Comparison of ENCODE assay signal across 18 cellular contexts in the genomic region with DNA sequence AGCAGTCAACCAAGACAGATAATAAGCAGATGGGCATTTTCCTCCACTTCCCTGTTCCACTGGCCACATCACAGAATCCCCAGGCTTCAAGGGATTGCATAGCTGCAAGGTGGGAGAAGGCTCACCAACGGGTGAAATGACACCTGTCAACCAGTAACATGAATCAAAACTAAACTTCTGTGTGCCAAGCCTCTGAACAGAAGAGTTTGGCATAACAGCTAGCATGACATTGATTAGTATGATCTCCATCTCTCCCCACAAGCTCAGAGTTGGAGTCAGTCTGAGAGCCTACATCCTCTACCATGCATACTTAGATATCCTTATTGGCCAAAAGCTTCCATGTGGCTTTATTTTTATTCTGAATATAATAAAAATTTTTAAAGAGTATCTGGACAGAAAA.
DNase-seq lines count a peak whose midpoint lies in the region; ATAC-seq and TF ChIP-seq lines count a peak whose summit lies in the region.
"Had no signal": no experiment of that assay in that cellular context is flagged by ENCODE, and none has a peak within 500 bp of the region (broad histone marks: within the 10 kb centered on the region; RNA-seq: fewer than 3 reads in every experiment).

No MANE protein-coding gene starts in this region.

- peaks cover 3% of the 10 kb centered on the region for H3K4me1 Mint-ChIP-seq in activated T-helper 17 cell treated with anti-CD3 and anti-CD28 coated beads, Interleukin-2, amount 50 U/mL, for 72 hours
- peaks cover 34% of the 10 kb centered on the region for H3K4me1 Mint-ChIP-seq in dendritic cell treated with granulocyte-macrophage colony-stimulating factor and Interleukin-4, amounts not matched to agents 40 ng/mL and 50 ng/mL, for 4 days (ENCODE audit: low read depth)

- no peaks in the 10 kb centered on the region for H3K36me3 ChIP-seq in BLaER1 treated with 17β-estradiol and CSF1 and Interleukin-3, amounts not matched to agents 10 nM and 100 nM
- H3K36me3 ChIP-seq in sigmoid colon = no peaks in the 10 kb centered on the region
- no peaks in the 10 kb centered on the region for H3K36me3 ChIP-seq in mucosa of descending colon (ENCODE audit: low read depth)

- TF ChIP-seq EP300 in sigmoid colon (IDR thresholded peaks at IDR 0.05) = no peak

- H4K20me1 ChIP-seq in BLaER1 treated with 17β-estradiol and CSF1 and Interleukin-3, amounts not matched to agents 10 nM and 100 nM = 0 out of 22 replicates have a peak, but pooled peaks cover 0 to 5% (median 0%) of the 10 kb centered on the region in 11 experiments

- no peak for TF ChIP-seq CTCF in GM10248 (IDR thresholded peaks at IDR 0.05; ENCODE audit: control extremely low read depth, extremely low read depth, low read depth, missing control alignments)
- TF ChIP-seq CTCF in sigmoid colon (IDR thresholded peaks at IDR 0.05) = no peak
- TF ChIP-seq CTCF in mucosa of descending colon (IDR thresholded peaks at IDR 0.05) = no peak

- CTCF ChIA-PET in GM10248 (lab: Yijun Ruan, JAX) = interaction anchor here (0.9 to 2.7 kb wide), 4 partner anchors 9 to 66 kb away, joined by 3 to 11 read pairs (median 4); no protein-coding TSS in a partner anchor

- POLR2A ChIA-PET in GM10248 (lab: Yijun Ruan, JAX) = no interaction called here

- WGBS in sigmoid colon, 2 donors = 30 to 62% methylated on average over 1 of the region's 1 CpG

- peak overlapping the region in 3 of 11 experiments; percentile 16 to 20 (median 17); a peak in 2 of 22 replicates for H3K9ac ChIP-seq in BLaER1 treated with 17β-estradiol and CSF1 and Interleukin-3, amounts not matched to agents 10 nM and 100 nM

- peak overlapping the region; percentile 21 to 84 (median 57); a peak in 18 of 22 replicates for H3K4me2 ChIP-seq in BLaER1 treated with 17β-estradiol and CSF1 and Interleukin-3, amounts not matched to agents 10 nM and 100 nM
- H3K4me2 ChIP-seq: GM23338 had no signal

- H3K4me3 ChIP-seq in BLaER1 treated with 17β-estradiol and CSF1 and Interleukin-3, amounts not matched to agents 10 nM and 100 nM = no peak overlapping the region
- H3K4me3 ChIP-seq in GM08714 (ENCODE audit: low read length) (peak overlapping the region; percentile 45; the same call in 1 of the 2 replicates), sigmoid colon (no peak overlapping the region), mucosa of descending colon (no peak overlapping the region)
- H3K4me3 ChIP-seq: GM23338 had no signal

- intact Hi-C loops in dendritic cell treated with granulocyte-macrophage colony-stimulating factor and Interleukin-4, amounts not matched to agents 40 ng/mL and 50 ng/mL, for 4 days (cut with micrococcal nuclease) = no loop called here
- intact Hi-C loops in sigmoid colon (cut with DNase I) (no loop called here), mucosa of descending colon (cut with DNase I, micrococcal nuclease) (no loop called here)

- no peak overlapping the region for H3K4me3 Mint-ChIP-seq in activated T-helper 17 cell treated with anti-CD3 and anti-CD28 coated beads, Interleukin-2, amount 50 U/mL, for 72 hours
- no peak overlapping the region for H3K4me3 Mint-ChIP-seq in dendritic cell treated with granulocyte-macrophage colony-stimulating factor and Interleukin-4, amounts not matched to agents 40 ng/mL and 50 ng/mL, for 4 days
- H3K4me3 Mint-ChIP-seq: B cell; CD8-positive, alpha-beta T cell; GM23338; IgD-negative memory B cell had no signal

- H3K9me3 ChIP-seq in BLaER1 treated with 17β-estradiol and CSF1 and Interleukin-3, amounts not matched to agents 10 nM and 100 nM (replicated peaks in 1 of 11) = peaks cover 13 to 21% (median 18%) of the 10 kb centered on the region in 11 experiments; a peak in 21 of 22 replicates
- H3K9me3 ChIP-seq in sigmoid colon (peaks cover 0 to 2% (median 0%) of the 10 kb centered on the region in 4 donors), mucosa of descending colon (no peaks in the 10 kb centered on the region)

- TF ChIP-seq POLR2A in sigmoid colon (IDR thresholded peaks at IDR 0.05) = no peak

- peaks cover 27% of the 10 kb centered on the region for H3K27me3 Mint-ChIP-seq in activated T-helper 17 cell treated with anti-CD3 and anti-CD28 coated beads, Interleukin-2, amount 50 U/mL, for 72 hours
- H3K27me3 Mint-ChIP-seq in dendritic cell treated with granulocyte-macrophage colony-stimulating factor and Interleukin-4, amounts not matched to agents 40 ng/mL and 50 ng/mL, for 4 days = peaks cover 16% of the 10 kb centered on the region

- H3K27me3 ChIP-seq in BLaER1 treated with 17β-estradiol and CSF1 and Interleukin-3, amounts not matched to agents 10 nM and 100 nM = no peaks in the 10 kb centered on the region
- H3K27me3 ChIP-seq in sigmoid colon = no peaks in the 10 kb centered on the region

- H3K27ac ChIP-seq in BLaER1 treated with 17β-estradiol and CSF1 and Interleukin-3, amounts not matched to agents 10 nM and 100 nM = peak overlapping the region in 7 of 11 experiments; percentile 10 to 65 (median 44); a peak in 12 of 22 replicates
- H3K27ac ChIP-seq in sigmoid colon = no peak overlapping the region
- H3K27ac ChIP-seq: C4-2B had no signal

- H3K9me3 Mint-ChIP-seq in activated T-helper 17 cell treated with anti-CD3 and anti-CD28 coated beads, Interleukin-2, amount 50 U/mL, for 72 hours = peaks cover 4% of the 10 kb centered on the region
- H3K9me3 Mint-ChIP-seq in dendritic cell treated with granulocyte-macrophage colony-stimulating factor and Interleukin-4, amounts not matched to agents 40 ng/mL and 50 ng/mL, for 4 days = peaks cover 22% of the 10 kb centered on the region

- no peaks in the 10 kb centered on the region for H3K36me3 Mint-ChIP-seq in activated T-helper 17 cell treated with anti-CD3 and anti-CD28 coated beads, Interleukin-2, amount 50 U/mL, for 72 hours (ENCODE audit: low read depth)
- H3K36me3 Mint-ChIP-seq in dendritic cell treated with granulocyte-macrophage colony-stimulating factor and Interleukin-4, amounts not matched to agents 40 ng/mL and 50 ng/mL, for 4 days (ENCODE audit: low read depth) = peaks cover 11% of the 10 kb centered on the region
- H3K36me3 Mint-ChIP-seq: CD8-positive, alpha-beta T cell had no signal

- DNase-seq in GM10248 (ENCODE audit: extremely low spot score) (no peak), sigmoid colon (no peak), mucosa of descending colon (no peak), NCI-H1436 (lab: John Stamatoyannopoulos, UW) (no peak)
- DNase-seq: CD8-positive, alpha-beta T cell; COR-L47; DMS153; DMS79 treated with DMSO at 0.1 percent for 48 hours; GDM1; H7 had no signal

- H3K4me1 ChIP-seq in BLaER1 treated with 17β-estradiol and CSF1 and Interleukin-3, amounts not matched to agents 10 nM and 100 nM = peaks cover 32 to 43% (median 37%) of the 10 kb centered on the region in 10 experiments
- H3K4me1 ChIP-seq in sigmoid colon (no peaks in the 10 kb centered on the region), mucosa of descending colon (ENCODE audit: low read depth) (no peaks in the 10 kb centered on the region)

- ATAC-seq in activated T-helper 17 cell treated with anti-CD3 and anti-CD28 coated beads, Interleukin-2, amount 50 U/mL, for 72 hours (replicated peaks) = peak; percentile 28
- no peak for ATAC-seq in mucosa of descending colon
- ATAC-seq: CD8-positive, alpha-beta T cell; GM23338 had no signal

- no peak overlapping the region for H3K27ac Mint-ChIP-seq in activated T-helper 17 cell treated with anti-CD3 and anti-CD28 coated beads, Interleukin-2, amount 50 U/mL, for 72 hours
- H3K27ac Mint-ChIP-seq in dendritic cell treated with granulocyte-macrophage colony-stimulating factor and Interleukin-4, amounts not matched to agents 40 ng/mL and 50 ng/mL, for 4 days = peak overlapping the region; percentile 78
- H3K27ac Mint-ChIP-seq: B cell; CD8-positive, alpha-beta T cell; GM23338; IgD-negative memory B cell had no signal

Comparison
In these comparisons a context has a peak if more than half of its experiments do, and no peak if none do; other contexts are left out.
1. H3K27ac ChIP-seq: peak in BLaER1 treated with 17β-estradiol and CSF1 and Interleukin-3, amounts not matched to agents 10 nM and 100 nM (7 of 11); none in sigmoid colon (0 of 4).